Comparison of ENCODE assay signal across 1 cellular context in genomic region chr1:9128520-9129371, GRCh38.
TF ChIP-seq lines count a peak whose summit lies in the region.

A gene with protein sequence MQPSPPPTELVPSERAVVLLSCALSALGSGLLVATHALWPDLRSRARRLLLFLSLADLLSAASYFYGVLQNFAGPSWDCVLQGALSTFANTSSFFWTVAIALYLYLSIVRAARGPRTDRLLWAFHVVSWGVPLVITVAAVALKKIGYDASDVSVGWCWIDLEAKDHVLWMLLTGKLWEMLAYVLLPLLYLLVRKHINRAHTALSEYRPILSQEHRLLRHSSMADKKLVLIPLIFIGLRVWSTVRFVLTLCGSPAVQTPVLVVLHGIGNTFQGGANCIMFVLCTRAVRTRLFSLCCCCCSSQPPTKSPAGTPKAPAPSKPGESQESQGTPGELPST (minus strand): TSS chr1:9129102. CDS start chr1:9129027, 75 bp downstream.

TF ChIP-seq in HepG2, 621 proteins besides CTCF, POLR2A, EP300 and RAD21 (continued from another document and continues in another):
- TF ChIP-seq, protein P1, sequence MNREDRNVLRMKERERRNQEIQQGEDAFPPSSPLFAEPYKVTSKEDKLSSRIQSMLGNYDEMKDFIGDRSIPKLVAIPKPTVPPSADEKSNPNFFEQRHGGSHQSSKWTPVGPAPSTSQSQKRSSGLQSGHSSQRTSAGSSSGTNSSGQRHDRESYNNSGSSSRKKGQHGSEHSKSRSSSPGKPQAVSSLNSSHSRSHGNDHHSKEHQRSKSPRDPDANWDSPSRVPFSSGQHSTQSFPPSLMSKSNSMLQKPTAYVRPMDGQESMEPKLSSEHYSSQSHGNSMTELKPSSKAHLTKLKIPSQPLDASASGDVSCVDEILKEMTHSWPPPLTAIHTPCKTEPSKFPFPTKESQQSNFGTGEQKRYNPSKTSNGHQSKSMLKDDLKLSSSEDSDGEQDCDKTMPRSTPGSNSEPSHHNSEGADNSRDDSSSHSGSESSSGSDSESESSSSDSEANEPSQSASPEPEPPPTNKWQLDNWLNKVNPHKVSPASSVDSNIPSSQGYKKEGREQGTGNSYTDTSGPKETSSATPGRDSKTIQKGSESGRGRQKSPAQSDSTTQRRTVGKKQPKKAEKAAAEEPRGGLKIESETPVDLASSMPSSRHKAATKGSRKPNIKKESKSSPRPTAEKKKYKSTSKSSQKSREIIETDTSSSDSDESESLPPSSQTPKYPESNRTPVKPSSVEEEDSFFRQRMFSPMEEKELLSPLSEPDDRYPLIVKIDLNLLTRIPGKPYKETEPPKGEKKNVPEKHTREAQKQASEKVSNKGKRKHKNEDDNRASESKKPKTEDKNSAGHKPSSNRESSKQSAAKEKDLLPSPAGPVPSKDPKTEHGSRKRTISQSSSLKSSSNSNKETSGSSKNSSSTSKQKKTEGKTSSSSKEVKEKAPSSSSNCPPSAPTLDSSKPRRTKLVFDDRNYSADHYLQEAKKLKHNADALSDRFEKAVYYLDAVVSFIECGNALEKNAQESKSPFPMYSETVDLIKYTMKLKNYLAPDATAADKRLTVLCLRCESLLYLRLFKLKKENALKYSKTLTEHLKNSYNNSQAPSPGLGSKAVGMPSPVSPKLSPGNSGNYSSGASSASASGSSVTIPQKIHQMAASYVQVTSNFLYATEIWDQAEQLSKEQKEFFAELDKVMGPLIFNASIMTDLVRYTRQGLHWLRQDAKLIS (CRISPR knock-in tag; IDR thresholded peaks at IDR 0.05), result 0 out of 2 replicates have a peak, but pooled peaks have one; percentile 38
- TF ChIP-seq, protein P2, sequence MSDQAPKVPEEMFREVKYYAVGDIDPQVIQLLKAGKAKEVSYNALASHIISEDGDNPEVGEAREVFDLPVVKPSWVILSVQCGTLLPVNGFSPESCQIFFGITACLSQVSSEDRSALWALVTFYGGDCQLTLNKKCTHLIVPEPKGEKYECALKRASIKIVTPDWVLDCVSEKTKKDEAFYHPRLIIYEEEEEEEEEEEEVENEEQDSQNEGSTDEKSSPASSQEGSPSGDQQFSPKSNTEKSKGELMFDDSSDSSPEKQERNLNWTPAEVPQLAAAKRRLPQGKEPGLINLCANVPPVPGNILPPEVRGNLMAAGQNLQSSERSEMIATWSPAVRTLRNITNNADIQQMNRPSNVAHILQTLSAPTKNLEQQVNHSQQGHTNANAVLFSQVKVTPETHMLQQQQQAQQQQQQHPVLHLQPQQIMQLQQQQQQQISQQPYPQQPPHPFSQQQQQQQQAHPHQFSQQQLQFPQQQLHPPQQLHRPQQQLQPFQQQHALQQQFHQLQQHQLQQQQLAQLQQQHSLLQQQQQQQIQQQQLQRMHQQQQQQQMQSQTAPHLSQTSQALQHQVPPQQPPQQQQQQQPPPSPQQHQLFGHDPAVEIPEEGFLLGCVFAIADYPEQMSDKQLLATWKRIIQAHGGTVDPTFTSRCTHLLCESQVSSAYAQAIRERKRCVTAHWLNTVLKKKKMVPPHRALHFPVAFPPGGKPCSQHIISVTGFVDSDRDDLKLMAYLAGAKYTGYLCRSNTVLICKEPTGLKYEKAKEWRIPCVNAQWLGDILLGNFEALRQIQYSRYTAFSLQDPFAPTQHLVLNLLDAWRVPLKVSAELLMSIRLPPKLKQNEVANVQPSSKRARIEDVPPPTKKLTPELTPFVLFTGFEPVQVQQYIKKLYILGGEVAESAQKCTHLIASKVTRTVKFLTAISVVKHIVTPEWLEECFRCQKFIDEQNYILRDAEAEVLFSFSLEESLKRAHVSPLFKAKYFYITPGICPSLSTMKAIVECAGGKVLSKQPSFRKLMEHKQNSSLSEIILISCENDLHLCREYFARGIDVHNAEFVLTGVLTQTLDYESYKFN (CRISPR knock-in tag; conservative IDR thresholded peaks at IDR 0.05), result no peak; the same call in 1 of the 2 replicates
- peak in 1 of 2 experiments; percentile 90; a peak in 2 of 4 replicates for TF ChIP-seq KLF16 (CRISPR knock-in tag; IDR thresholded peaks at IDR 0.05)
- TF ChIP-seq ATF3 (CRISPR knock-in tag; IDR thresholded peaks at IDR 0.05), result peak; percentile 48; the same call in 1 of the 2 replicates
- TF ChIP-seq ZKSCAN5 (CRISPR knock-in tag; IDR thresholded peaks at IDR 0.05), result no peak
- TF ChIP-seq, protein P3, sequence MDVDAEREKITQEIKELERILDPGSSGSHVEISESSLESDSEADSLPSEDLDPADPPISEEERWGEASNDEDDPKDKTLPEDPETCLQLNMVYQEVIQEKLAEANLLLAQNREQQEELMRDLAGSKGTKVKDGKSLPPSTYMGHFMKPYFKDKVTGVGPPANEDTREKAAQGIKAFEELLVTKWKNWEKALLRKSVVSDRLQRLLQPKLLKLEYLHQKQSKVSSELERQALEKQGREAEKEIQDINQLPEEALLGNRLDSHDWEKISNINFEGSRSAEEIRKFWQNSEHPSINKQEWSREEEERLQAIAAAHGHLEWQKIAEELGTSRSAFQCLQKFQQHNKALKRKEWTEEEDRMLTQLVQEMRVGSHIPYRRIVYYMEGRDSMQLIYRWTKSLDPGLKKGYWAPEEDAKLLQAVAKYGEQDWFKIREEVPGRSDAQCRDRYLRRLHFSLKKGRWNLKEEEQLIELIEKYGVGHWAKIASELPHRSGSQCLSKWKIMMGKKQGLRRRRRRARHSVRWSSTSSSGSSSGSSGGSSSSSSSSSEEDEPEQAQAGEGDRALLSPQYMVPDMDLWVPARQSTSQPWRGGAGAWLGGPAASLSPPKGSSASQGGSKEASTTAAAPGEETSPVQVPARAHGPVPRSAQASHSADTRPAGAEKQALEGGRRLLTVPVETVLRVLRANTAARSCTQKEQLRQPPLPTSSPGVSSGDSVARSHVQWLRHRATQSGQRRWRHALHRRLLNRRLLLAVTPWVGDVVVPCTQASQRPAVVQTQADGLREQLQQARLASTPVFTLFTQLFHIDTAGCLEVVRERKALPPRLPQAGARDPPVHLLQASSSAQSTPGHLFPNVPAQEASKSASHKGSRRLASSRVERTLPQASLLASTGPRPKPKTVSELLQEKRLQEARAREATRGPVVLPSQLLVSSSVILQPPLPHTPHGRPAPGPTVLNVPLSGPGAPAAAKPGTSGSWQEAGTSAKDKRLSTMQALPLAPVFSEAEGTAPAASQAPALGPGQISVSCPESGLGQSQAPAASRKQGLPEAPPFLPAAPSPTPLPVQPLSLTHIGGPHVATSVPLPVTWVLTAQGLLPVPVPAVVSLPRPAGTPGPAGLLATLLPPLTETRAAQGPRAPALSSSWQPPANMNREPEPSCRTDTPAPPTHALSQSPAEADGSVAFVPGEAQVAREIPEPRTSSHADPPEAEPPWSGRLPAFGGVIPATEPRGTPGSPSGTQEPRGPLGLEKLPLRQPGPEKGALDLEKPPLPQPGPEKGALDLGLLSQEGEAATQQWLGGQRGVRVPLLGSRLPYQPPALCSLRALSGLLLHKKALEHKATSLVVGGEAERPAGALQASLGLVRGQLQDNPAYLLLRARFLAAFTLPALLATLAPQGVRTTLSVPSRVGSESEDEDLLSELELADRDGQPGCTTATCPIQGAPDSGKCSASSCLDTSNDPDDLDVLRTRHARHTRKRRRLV (CRISPR knock-in tag; IDR thresholded peaks at IDR 0.05), result 0 out of 2 replicates have a peak, but pooled peaks have one; percentile 56
- no peak for TF ChIP-seq PRPF4 (IDR thresholded peaks at IDR 0.05; ENCODE audit: low read depth, low read length, poor library complexity, severe bottlenecking)
- TF ChIP-seq SMAD1 (CRISPR knock-in tag; IDR thresholded peaks at IDR 0.05; ENCODE audit: borderline replicate concordance, low read depth), result 0 out of 2 replicates have a peak, but pooled peaks have one; percentile 48
- TF ChIP-seq NFE2L1 (CRISPR knock-in tag; IDR thresholded peaks at IDR 0.05; ENCODE audit: borderline replicate concordance), result no peak
- peak; percentile 69; the same call in 1 of the 2 replicates for TF ChIP-seq ZNF274 (CRISPR knock-in tag; IDR thresholded peaks at IDR 0.05)
- no peak for TF ChIP-seq HOXA3 (CRISPR knock-in tag; IDR thresholded peaks at IDR 0.05)
- TF ChIP-seq MTA1 (CRISPR knock-in tag; IDR thresholded peaks at IDR 0.05; ENCODE audit: borderline replicate concordance), result peak; percentile 84; the same call in 1 of the 2 replicates
- TF ChIP-seq ZFX (CRISPR knock-in tag; IDR thresholded peaks at IDR 0.05; ENCODE audit: low read depth), result peak; percentile 90
- TF ChIP-seq PAX8 (CRISPR knock-in tag; IDR thresholded peaks at IDR 0.05; ENCODE audit: borderline replicate concordance), result no peak
- no peak for TF ChIP-seq ETV6 (CRISPR knock-in tag; conservative IDR thresholded peaks at IDR 0.05)
- 0 out of 2 replicates have a peak, but pooled peaks have one; percentile 53 for TF ChIP-seq SNAI1 (CRISPR knock-in tag; IDR thresholded peaks at IDR 0.05; ENCODE audit: borderline replicate concordance)
- TF ChIP-seq NR2F6 (IDR thresholded peaks at IDR 0.05), result no peak
- no peak for TF ChIP-seq NR2F6 (CRISPR knock-in tag; IDR thresholded peaks at IDR 0.05)
- no peak for TF ChIP-seq HMGA1 (CRISPR knock-in tag; conservative IDR thresholded peaks at IDR 0.05)
- TF ChIP-seq NBN (conservative IDR thresholded peaks at IDR 0.05), result no peak
- TF ChIP-seq, protein P4, sequence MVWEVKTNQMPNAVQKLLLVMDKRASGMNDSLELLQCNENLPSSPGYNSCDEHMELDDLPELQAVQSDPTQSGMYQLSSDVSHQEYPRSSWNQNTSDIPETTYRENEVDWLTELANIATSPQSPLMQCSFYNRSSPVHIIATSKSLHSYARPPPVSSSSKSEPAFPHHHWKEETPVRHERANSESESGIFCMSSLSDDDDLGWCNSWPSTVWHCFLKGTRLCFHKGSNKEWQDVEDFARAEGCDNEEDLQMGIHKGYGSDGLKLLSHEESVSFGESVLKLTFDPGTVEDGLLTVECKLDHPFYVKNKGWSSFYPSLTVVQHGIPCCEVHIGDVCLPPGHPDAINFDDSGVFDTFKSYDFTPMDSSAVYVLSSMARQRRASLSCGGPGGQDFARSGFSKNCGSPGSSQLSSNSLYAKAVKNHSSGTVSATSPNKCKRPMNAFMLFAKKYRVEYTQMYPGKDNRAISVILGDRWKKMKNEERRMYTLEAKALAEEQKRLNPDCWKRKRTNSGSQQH (CRISPR knock-in tag; IDR thresholded peaks at IDR 0.05; ENCODE audit: low read depth), result 0 out of 2 replicates have a peak, but pooled peaks have one; percentile 30
- no peak for TF ChIP-seq CERS6 (CRISPR knock-in tag; IDR thresholded peaks at IDR 0.05)
- TF ChIP-seq ZNF704 (CRISPR knock-in tag; IDR thresholded peaks at IDR 0.05; ENCODE audit: borderline replicate concordance), result 0 out of 2 replicates have a peak, but pooled peaks have one; percentile 41
- peak; percentile 86; the same call in 1 of the 2 replicates for TF ChIP-seq CREBL2 (CRISPR knock-in tag; IDR thresholded peaks at IDR 0.05; ENCODE audit: borderline replicate concordance)
- peak; percentile 63 for TF ChIP-seq TAF1 (CRISPR knock-in tag; IDR thresholded peaks at IDR 0.05)
- no peak for TF ChIP-seq CCAR2 (optimal IDR thresholded peaks at IDR 0.05; ENCODE audit: low read depth, low read length)
- no peak; the same call in 1 of the 2 replicates for TF ChIP-seq ZNF713 (CRISPR knock-in tag; IDR thresholded peaks at IDR 0.05)
- TF ChIP-seq ZNF577 (CRISPR knock-in tag; IDR thresholded peaks at IDR 0.05; ENCODE audit: borderline replicate concordance, low read depth), result no peak
- TF ChIP-seq ZNF563 (CRISPR knock-in tag; IDR thresholded peaks at IDR 0.05), result 0 out of 2 replicates have a peak, but pooled peaks have one; percentile 76
- peak; percentile 67 for TF ChIP-seq ZNF451 (CRISPR knock-in tag; IDR thresholded peaks at IDR 0.05)
- TF ChIP-seq CCDC6 (CRISPR knock-in tag; IDR thresholded peaks at IDR 0.05), result 0 out of 2 replicates have a peak, but pooled peaks have one; percentile 43
- peak; percentile 63 for TF ChIP-seq POLR2G (IDR thresholded peaks at IDR 0.05; ENCODE audit: low read depth, low read length)
- TF ChIP-seq IKZF4 (CRISPR knock-in tag; IDR thresholded peaks at IDR 0.05; ENCODE audit: borderline replicate concordance, low read depth, not compliant biosample characterization), result peak; percentile 90
- TF ChIP-seq, protein P5, sequence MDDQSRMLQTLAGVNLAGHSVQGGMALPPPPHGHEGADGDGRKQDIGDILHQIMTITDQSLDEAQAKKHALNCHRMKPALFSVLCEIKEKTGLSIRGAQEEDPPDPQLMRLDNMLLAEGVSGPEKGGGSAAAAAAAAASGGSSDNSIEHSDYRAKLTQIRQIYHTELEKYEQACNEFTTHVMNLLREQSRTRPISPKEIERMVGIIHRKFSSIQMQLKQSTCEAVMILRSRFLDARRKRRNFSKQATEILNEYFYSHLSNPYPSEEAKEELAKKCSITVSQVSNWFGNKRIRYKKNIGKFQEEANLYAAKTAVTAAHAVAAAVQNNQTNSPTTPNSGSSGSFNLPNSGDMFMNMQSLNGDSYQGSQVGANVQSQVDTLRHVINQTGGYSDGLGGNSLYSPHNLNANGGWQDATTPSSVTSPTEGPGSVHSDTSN (CRISPR knock-in tag; IDR thresholded peaks at IDR 0.05; ENCODE audit: borderline replicate concordance), result no peak
- TF ChIP-seq IKZF5 (CRISPR knock-in tag; IDR thresholded peaks at IDR 0.05), result peak; percentile 44; the same call in 1 of the 2 replicates
- TF ChIP-seq ZNF780A (CRISPR knock-in tag; IDR thresholded peaks at IDR 0.05), result no peak
- TF ChIP-seq HNRNPK (IDR thresholded peaks at IDR 0.05; ENCODE audit: low read depth, low read length, poor library complexity, severe bottlenecking), result no peak
- TF ChIP-seq FOXA3 (CRISPR knock-in tag; IDR thresholded peaks at IDR 0.05), result no peak
- no peak for TF ChIP-seq RFXANK (CRISPR knock-in tag; IDR thresholded peaks at IDR 0.05)
- TF ChIP-seq ZNF768 (CRISPR knock-in tag; IDR thresholded peaks at IDR 0.05), result peak; percentile 60; the same call in 1 of the 2 replicates
- TF ChIP-seq ZNF547 (CRISPR knock-in tag; IDR thresholded peaks at IDR 0.05), result no peak; the same call in 1 of the 2 replicates
